Comparison of ENCODE assay signal across 16 cellular contexts in genomic region chr17:50165466-50165865, GRCh38. TPM values are rescaled to one million over a fixed set of nuclear protein-coding genes. Genes with fewer than 3 reads are reported as not detected.
DNase-seq lines count a peak whose midpoint lies in the region; ATAC-seq, FAIRE-seq and TF ChIP-seq lines count a peak whose summit lies in the region.
"Had no signal": no experiment of that assay in that cellular context is flagged by ENCODE, and none has a peak within 500 bp of the region (broad histone marks: within the 10 kb centered on the region; RNA-seq: fewer than 3 reads in every experiment).

No MANE protein-coding gene starts in this region.

- H3K27ac Mint-ChIP-seq in progenitor cell of endocrine pancreas, result peak overlapping the region; percentile 11
- no peak overlapping the region for H3K27ac Mint-ChIP-seq in activated T-helper 17 cell treated with anti-CD3 and anti-CD28 coated beads, Interleukin-2, amount 50 U/mL, for 72 hours
- no peak overlapping the region for H3K27ac Mint-ChIP-seq in activated CD8-positive, alpha-beta memory T cell treated with anti-CD3 and anti-CD28 coated beads, Interleukin-2, amount 10 ng/mL, durations not matched to agents 7 days and 5 days

- H3K4me3 ChIP-seq in right lobe of liver (no peak overlapping the region), HepG2 (replicated peaks in 1 of 3; ENCODE audit: insufficient read depth in 1 of 3, low read depth in 2 of 3, low read length in 3 of 3) (no peak overlapping the region), right atrium auricular region (peak overlapping the region in 1 of 2 donors; percentile 48), vagina (peak overlapping the region in 1 of 2 donors; percentile 28)

- CTCF ChIA-PET in HepG2 (lab: Yijun Ruan, JAX; ENCODE audit: low intra/inter-chr PET ratio, low total read pairs), result no interaction called here
- CTCF ChIA-PET in activated CD8-positive, alpha-beta memory T cell treated with anti-CD3 and anti-CD28 coated beads, Interleukin-2, amount 10 ng/mL, durations not matched to agents 7 days and 5 days (lab: Charles Lee), result interaction anchor here (0.8 to 2.8 kb wide), 10 partner anchors 11 to 354 kb away, joined by 3 to 10 read pairs (median 4); partner anchors contain the start of gene PDK2

- TF ChIP-seq POLR2A in right lobe of liver (IDR thresholded peaks at IDR 0.05) (no peak), HepG2 (IDR thresholded peaks at IDR 0.05; ENCODE audit: insufficient read depth in 1 of 2, low read depth in 2 of 2, low read length in 2 of 2) (no peak), vagina (IDR thresholded peaks at IDR 0.05) (no peak)

- H3K36me3 Mint-ChIP-seq in progenitor cell of endocrine pancreas (ENCODE audit: insufficient read depth), result no peaks in the 10 kb centered on the region
- no peaks in the 10 kb centered on the region for H3K36me3 Mint-ChIP-seq in activated T-helper 17 cell treated with anti-CD3 and anti-CD28 coated beads, Interleukin-2, amount 50 U/mL, for 72 hours (ENCODE audit: low read depth)
- no peaks in the 10 kb centered on the region for H3K36me3 Mint-ChIP-seq in activated CD8-positive, alpha-beta memory T cell treated with anti-CD3 and anti-CD28 coated beads, Interleukin-2, amount 10 ng/mL, durations not matched to agents 7 days and 5 days

- TF ChIP-seq RAD21 in HepG2 (CRISPR knock-in tag; IDR thresholded peaks at IDR 0.05), result no peak

- no peaks in the 10 kb centered on the region for H3K79me2 ChIP-seq in HepG2 (ENCODE audit: insufficient read depth, low read length)

- H3K4me1 Mint-ChIP-seq in progenitor cell of endocrine pancreas (ENCODE audit: low read depth), result peaks cover 7% of the 10 kb centered on the region
- H3K4me1 Mint-ChIP-seq in activated T-helper 17 cell treated with anti-CD3 and anti-CD28 coated beads, Interleukin-2, amount 50 U/mL, for 72 hours, result peaks cover 29% of the 10 kb centered on the region
- H3K4me1 Mint-ChIP-seq in activated CD8-positive, alpha-beta memory T cell treated with anti-CD3 and anti-CD28 coated beads, Interleukin-2, amount 10 ng/mL, durations not matched to agents 7 days and 5 days, result peaks cover 31% of the 10 kb centered on the region

- TF ChIP-seq EP300 in HepG2 (IDR thresholded peaks at IDR 0.05; ENCODE audit: low read depth in 2 of 2, low read length in 2 of 2) (no peak), HepG2 (CRISPR knock-in tag; IDR thresholded peaks at IDR 0.05; ENCODE audit: borderline replicate concordance) (no peak)

- no peak for ATAC-seq in right lobe of liver
- no peak for ATAC-seq in HepG2
- ATAC-seq in activated T-helper 17 cell treated with anti-CD3 and anti-CD28 coated beads, Interleukin-2, amount 50 U/mL, for 72 hours (replicated peaks), result no peak
- no peak for ATAC-seq in activated CD8-positive, alpha-beta memory T cell treated with anti-CD3 and anti-CD28 coated beads, Interleukin-2, amount 10 ng/mL, durations not matched to agents 7 days and 5 days

- H3K36me3 ChIP-seq in right lobe of liver (no peaks in the 10 kb centered on the region), HepG2 (replicated peaks in 1 of 2; ENCODE audit: control insufficient read depth in 1 of 2, insufficient read depth in 2 of 2, low read length in 2 of 2) (no peaks in the 10 kb centered on the region), right atrium auricular region (no peaks in the 10 kb centered on the region), vagina (no peaks in the 10 kb centered on the region)
- H3K36me3 ChIP-seq: brain microvascular endothelial cell had no signal

- no peaks in the 10 kb centered on the region for H3K27me3 ChIP-seq in right lobe of liver
- H3K27me3 ChIP-seq in HepG2 (ENCODE audit: control insufficient read depth in 1 of 2, insufficient read depth in 2 of 2, low read length in 2 of 2), result peaks cover 11 to 67% of the 10 kb centered on the region in 2 experiments; a peak in 3 of 5 replicates
- no peaks in the 10 kb centered on the region for H3K27me3 ChIP-seq in right atrium auricular region
- H3K27me3 ChIP-seq in vagina, result no peaks in the 10 kb centered on the region
- H3K27me3 ChIP-seq: brain microvascular endothelial cell had no signal

- DNase-seq in right lobe of liver, result peak in 2 of 3 donors; percentile 14 to 33
- DNase-seq in HepG2 (ENCODE audit: low spot score), result no peak
- no peak for DNase-seq in right atrium auricular region (ENCODE audit: low spot score)
- DNase-seq in progenitor cell of endocrine pancreas (ENCODE audit: low spot score, unreplicated experiment), result no peak
- no peak for DNase-seq in vagina (ENCODE audit: extremely low spot score in 2 of 2)
- DNase-seq in activated CD8-positive, alpha-beta memory T cell treated with anti-CD3 and anti-CD28 coated beads, Interleukin-2, amount 10 ng/mL, durations not matched to agents 7 days and 5 days, result no peak
- no peak for DNase-seq in GM13977 (ENCODE audit: low spot score)
- DNase-seq: activated naive CD4-positive, alpha-beta T cell treated with Interleukin-2 at 50 U/mL for 16 hours; brain microvascular endothelial cell; COR-L47; effector CD4-positive, alpha-beta T cell; NCI-H2081; NCI-H526 treated with DMSO at 0.1 percent for 48 hours; SK-N-SH; small intestine had no signal

- in situ Hi-C loops in HepG2 (cut with HindIII; ENCODE audit: extremely low pct_ligation_motif_present, low pct_unique_long_range_greater_than_20kb) (no loop called here), GM13977 (cut with MboI; ENCODE audit: low pct_unique_long_range_greater_than_20kb, low sequenced_read_pairs, unreplicated experiment) (no loop called here)

- H3K9me3 ChIP-seq in right lobe of liver (no peaks in the 10 kb centered on the region), HepG2 (ENCODE audit: low read length) (no peaks in the 10 kb centered on the region), right atrium auricular region (no peaks in the 10 kb centered on the region), vagina (no peaks in the 10 kb centered on the region)
- H3K9me3 ChIP-seq: SK-N-SH had no signal

- no peaks in the 10 kb centered on the region for H3K9me3 Mint-ChIP-seq in progenitor cell of endocrine pancreas (ENCODE audit: low read depth)
- H3K9me3 Mint-ChIP-seq in activated T-helper 17 cell treated with anti-CD3 and anti-CD28 coated beads, Interleukin-2, amount 50 U/mL, for 72 hours, result no peaks in the 10 kb centered on the region
- no peaks in the 10 kb centered on the region for H3K9me3 Mint-ChIP-seq in activated CD8-positive, alpha-beta memory T cell treated with anti-CD3 and anti-CD28 coated beads, Interleukin-2, amount 10 ng/mL, durations not matched to agents 7 days and 5 days (ENCODE audit: low read depth)

- no TSS peak for BruUV-seq in HepG2 (replicated peaks; lab: Mats Ljungman, UMichigan)

- FAIRE-seq in HepG2 (lab: Jason Lieb, UNC), result no peak
- FAIRE-seq: small intestine had no signal

- no peak overlapping the region for H3K4me2 ChIP-seq in HepG2 (ENCODE audit: low read depth, low read length)
- H3K4me2 ChIP-seq: SK-N-SH had no signal

- intact Hi-C loops in right lobe of liver (cut with DNase I), result loop anchor here (10.0 kb wide), 1 partner anchor 51 kb away; no protein-coding TSS in a partner anchor
- intact Hi-C loops in HepG2 (cut with micrococcal nuclease; ENCODE audit: unreplicated experiment), result no loop called here
- intact Hi-C loops in vagina (cut with DNase I), result no loop called here

- no peak overlapping the region for H2AFZ ChIP-seq in HepG2 (ENCODE audit: low read length)

- H4K20me1 ChIP-seq in HepG2 (ENCODE audit: insufficient read depth, low read length), result no peaks in the 10 kb centered on the region

- no peak overlapping the region for H3K27ac ChIP-seq in right lobe of liver
- no peak overlapping the region for H3K27ac ChIP-seq in HepG2 (ENCODE audit: extremely low read length, insufficient read depth, low read length)
- peak overlapping the region; percentile 90 to 94 for H3K27ac ChIP-seq in right atrium auricular region
- H3K27ac ChIP-seq in vagina, result peak overlapping the region; percentile 69
- H3K27ac ChIP-seq: brain microvascular endothelial cell had no signal

- H3K4me3 Mint-ChIP-seq in progenitor cell of endocrine pancreas (ENCODE audit: low read depth), result no peak overlapping the region
- no peak overlapping the region for H3K4me3 Mint-ChIP-seq in activated T-helper 17 cell treated with anti-CD3 and anti-CD28 coated beads, Interleukin-2, amount 50 U/mL, for 72 hours
- no peak overlapping the region for H3K4me3 Mint-ChIP-seq in activated CD8-positive, alpha-beta memory T cell treated with anti-CD3 and anti-CD28 coated beads, Interleukin-2, amount 10 ng/mL, durations not matched to agents 7 days and 5 days

- peaks cover 32% of the 10 kb centered on the region for H3K27me3 Mint-ChIP-seq in progenitor cell of endocrine pancreas
- H3K27me3 Mint-ChIP-seq in activated T-helper 17 cell treated with anti-CD3 and anti-CD28 coated beads, Interleukin-2, amount 50 U/mL, for 72 hours, result no peaks in the 10 kb centered on the region
- peaks cover 4% of the 10 kb centered on the region for H3K27me3 Mint-ChIP-seq in activated CD8-positive, alpha-beta memory T cell treated with anti-CD3 and anti-CD28 coated beads, Interleukin-2, amount 10 ng/mL, durations not matched to agents 7 days and 5 days

- POLR2A ChIA-PET in HepG2 (lab: Yijun Ruan, JAX), result no interaction called here

- no peak overlapping the region for H3K9ac ChIP-seq in HepG2 (ENCODE audit: insufficient read depth, low read depth, low read length)
- H3K9ac ChIP-seq: SK-N-SH had no signal

- WGBS in right lobe of liver (ENCODE audit: insufficient coverage, low coverage, low lambda C conversion rate, missing lambda C conversion rate), result 87% methylated on average over 3 of the region's 3 CpGs
- WGBS in HepG2 (ENCODE audit: low lambda C conversion rate), result 11% methylated on average over 3 of the region's 3 CpGs

- no peak for TF ChIP-seq CTCF in right lobe of liver (IDR thresholded peaks at IDR 0.05)
- TF ChIP-seq CTCF in HepG2 (CRISPR knock-in tag; IDR thresholded peaks at IDR 0.05), result no peak
- TF ChIP-seq CTCF in right atrium auricular region (IDR thresholded peaks at IDR 0.05), result no peak
- TF ChIP-seq CTCF in progenitor cell of endocrine pancreas (IDR thresholded peaks at IDR 0.05; ENCODE audit: unreplicated experiment), result no peak
- no peak for TF ChIP-seq CTCF in vagina (IDR thresholded peaks at IDR 0.05)
- TF ChIP-seq CTCF in GM13977 (IDR thresholded peaks at IDR 0.05; ENCODE audit: extremely low read depth, insufficient read depth, missing control alignments), result no peak

- H3K4me1 ChIP-seq in right lobe of liver, result peaks cover 0 to 4% (median 2%) of the 10 kb centered on the region in 4 donors
- peaks cover 15% of the 10 kb centered on the region for H3K4me1 ChIP-seq in HepG2 (ENCODE audit: insufficient read depth, low read length)
- peaks cover 0 to 60% of the 10 kb centered on the region in 2 donors for H3K4me1 ChIP-seq in right atrium auricular region
- H3K4me1 ChIP-seq in vagina, result peaks cover 22% of the 10 kb centered on the region

RNA-seq across cellular contexts. Expression of gene SGCA, which starts 0.3 kb away (rescaled TPM):
- 1 to 10 TPM in 4 of 6 experiments, under 1 TPM in 2; 0.48 to 2.8 (median 1.6) TPM for total RNA-seq in right lobe of liver
- not detected in 2 replicates for total RNA-seq in HepG2 (2016; rRNA removed; fragmentation: Illumina TruSeq; extraction: Trizol)
- total RNA-seq in HepG2 (2016; cell fraction: cytosol; rRNA removed; fragmentation: Illumina TruSeq; extraction: Trizol; ENCODE audit: low read depth), result not detected in 2 replicates
- not detected in 2 replicates for total RNA-seq in HepG2 (2016; cell fraction: insoluble cytoplasmic fraction; rRNA removed; fragmentation: Illumina TruSeq; extraction: Trizol)
- not detected in 2 replicates for total RNA-seq in HepG2 (2016; cell fraction: membrane; rRNA removed; fragmentation: Illumina TruSeq; extraction: Trizol)
- not detected in 2 replicates for total RNA-seq in HepG2 (2016; cell fraction: nucleus; rRNA removed; fragmentation: Illumina TruSeq; extraction: Trizol)
- not detected in 2 replicates for polyA plus RNA-seq in HepG2 (2011; rRNA removed)
- polyA plus RNA-seq in HepG2 (2011; cell fraction: cytosol; rRNA removed), result not detected in 2 replicates
- 0.42 TPM in 1 of 2 replicates, not detected in the other for polyA plus RNA-seq in HepG2 (2011; cell fraction: nucleus; rRNA removed)
- polyA plus RNA-seq in HepG2 (2012), result not detected in 2 replicates
- not detected in 2 replicates for polyA plus RNA-seq in HepG2 (2016; cell fraction: cytosol; fragmentation: Illumina TruSeq; extraction: Trizol; ENCODE audit: low read depth)
- polyA plus RNA-seq in HepG2 (2016; cell fraction: insoluble cytoplasmic fraction; fragmentation: Illumina TruSeq; extraction: Trizol; ENCODE audit: low read depth), result not detected in 2 replicates
- polyA plus RNA-seq in HepG2 (2016; cell fraction: membrane; fragmentation: Illumina TruSeq; extraction: Trizol; ENCODE audit: low read depth), result not detected in 2 replicates
- not detected in 2 replicates for polyA plus RNA-seq in HepG2 (2016; cell fraction: nucleus; fragmentation: Illumina TruSeq; extraction: Trizol; ENCODE audit: insufficient read depth, low read depth)
- 0.19 TPM in 1 of 2 replicates, not detected in the other for polyA minus RNA-seq in HepG2 (2011; rRNA and poly(A)+ RNA removed; ENCODE audit: low replicate concordance)
- not detected in 2 replicates for polyA minus RNA-seq in HepG2 (2011; cell fraction: cytosol; rRNA and poly(A)+ RNA removed)
- not detected in 2 replicates for polyA minus RNA-seq in HepG2 (2011; cell fraction: nucleus; rRNA and poly(A)+ RNA removed)
- total RNA-seq in right atrium auricular region, result 100 to 1,000 TPM; 120 to 207 TPM
- total RNA-seq in progenitor cell of endocrine pancreas, result not detected in 2 replicates
- 2.2 TPM for total RNA-seq in vagina
- not detected for total RNA-seq in activated T-helper 17 cell treated with anti-CD3 and anti-CD28 coated beads, Interleukin-2, amount 50 U/mL, for 72 hours
- under 1 TPM in 1 of 2 experiments, not detected in 1; 0.23 TPM for total RNA-seq in activated CD8-positive, alpha-beta memory T cell treated with anti-CD3 and anti-CD28 coated beads, Interleukin-2, amount 10 ng/mL, durations not matched to agents 7 days and 5 days
- polyA plus RNA-seq: SK-N-SH had no signal

RNA-seq across cellular contexts. Expression of gene PPP1R9B, which starts 15.0 kb away (rescaled TPM):
- total RNA-seq in right lobe of liver, result 10 to 100 TPM in 5 of 6 experiments, 1 to 10 TPM in 1; 9.9 to 18.1 (median 12.0) TPM
- 11.0 and 15.8 TPM in 2 replicates for total RNA-seq in HepG2 (2016; rRNA removed; fragmentation: Illumina TruSeq; extraction: Trizol)
- total RNA-seq in HepG2 (2016; cell fraction: cytosol; rRNA removed; fragmentation: Illumina TruSeq; extraction: Trizol; ENCODE audit: low read depth), result 1.3 and 1.6 TPM in 2 replicates
- total RNA-seq in HepG2 (2016; cell fraction: insoluble cytoplasmic fraction; rRNA removed; fragmentation: Illumina TruSeq; extraction: Trizol), result 8.3 and 16.2 TPM in 2 replicates
- 7.0 and 7.3 TPM in 2 replicates for total RNA-seq in HepG2 (2016; cell fraction: membrane; rRNA removed; fragmentation: Illumina TruSeq; extraction: Trizol)
- 10.9 and 13.5 TPM in 2 replicates for total RNA-seq in HepG2 (2016; cell fraction: nucleus; rRNA removed; fragmentation: Illumina TruSeq; extraction: Trizol)
- polyA plus RNA-seq in HepG2 (2011; rRNA removed), result 8.7 and 9.4 TPM in 2 replicates
- 7.4 and 9.0 TPM in 2 replicates for polyA plus RNA-seq in HepG2 (2011; cell fraction: cytosol; rRNA removed)
- 13.1 and 16.4 TPM in 2 replicates for polyA plus RNA-seq in HepG2 (2011; cell fraction: nucleus; rRNA removed)
- 9.8 and 11.6 TPM in 2 replicates for polyA plus RNA-seq in HepG2 (2012)
- polyA plus RNA-seq in HepG2 (2016; cell fraction: cytosol; fragmentation: Illumina TruSeq; extraction: Trizol; ENCODE audit: low read depth), result 1.2 and 1.4 TPM in 2 replicates
- 14.2 and 17.2 TPM in 2 replicates for polyA plus RNA-seq in HepG2 (2016; cell fraction: insoluble cytoplasmic fraction; fragmentation: Illumina TruSeq; extraction: Trizol; ENCODE audit: low read depth)
- 7.2 TPM in 2 replicates for polyA plus RNA-seq in HepG2 (2016; cell fraction: membrane; fragmentation: Illumina TruSeq; extraction: Trizol; ENCODE audit: low read depth)
- polyA plus RNA-seq in HepG2 (2016; cell fraction: nucleus; fragmentation: Illumina TruSeq; extraction: Trizol; ENCODE audit: insufficient read depth, low read depth), result 35.0 and 35.2 TPM in 2 replicates
- 15.4 and 32.3 TPM in 2 replicates for polyA minus RNA-seq in HepG2 (2011; rRNA and poly(A)+ RNA removed; ENCODE audit: low replicate concordance)
- 7.3 and 11.8 TPM in 2 replicates for polyA minus RNA-seq in HepG2 (2011; cell fraction: cytosol; rRNA and poly(A)+ RNA removed)
- 7.8 and 9.3 TPM in 2 replicates for polyA minus RNA-seq in HepG2 (2011; cell fraction: nucleus; rRNA and poly(A)+ RNA removed)
- 10 to 100 TPM; 16.9 to 24.2 TPM for total RNA-seq in right atrium auricular region
- 34.3 and 35.7 TPM in 2 replicates for total RNA-seq in progenitor cell of endocrine pancreas
- 37.6 TPM for total RNA-seq in vagina
- total RNA-seq in activated T-helper 17 cell treated with anti-CD3 and anti-CD28 coated beads, Interleukin-2, amount 50 U/mL, for 72 hours, result 10 to 100 TPM; 73.6 to 89.2 TPM
- 100 to 1,000 TPM; 108 to 121 TPM for total RNA-seq in activated CD8-positive, alpha-beta memory T cell treated with anti-CD3 and anti-CD28 coated beads, Interleukin-2, amount 10 ng/mL, durations not matched to agents 7 days and 5 days

RNA-seq across cellular contexts. Expression of gene SAMD14, which starts 35.5 kb away (rescaled TPM):
- 1 to 10 TPM in 2 of 6 experiments, under 1 TPM in 3, not detected in 1; 0.50 to 3.8 (median 0.77) TPM for total RNA-seq in right lobe of liver
- total RNA-seq in HepG2 (2016; rRNA removed; fragmentation: Illumina TruSeq; extraction: Trizol), result 0.07 TPM in 1 of 2 replicates, not detected in the other
- 0.18 and 0.20 TPM in 2 replicates for total RNA-seq in HepG2 (2016; cell fraction: cytosol; rRNA removed; fragmentation: Illumina TruSeq; extraction: Trizol; ENCODE audit: low read depth)
- 0.04 TPM in 1 of 2 replicates, not detected in the other for total RNA-seq in HepG2 (2016; cell fraction: insoluble cytoplasmic fraction; rRNA removed; fragmentation: Illumina TruSeq; extraction: Trizol)
- total RNA-seq in HepG2 (2016; cell fraction: membrane; rRNA removed; fragmentation: Illumina TruSeq; extraction: Trizol), result 0.09 and 0.14 TPM in 2 replicates
- total RNA-seq in HepG2 (2016; cell fraction: nucleus; rRNA removed; fragmentation: Illumina TruSeq; extraction: Trizol), result 0.09 TPM in 2 replicates
- 0.22 TPM in 1 of 2 replicates, not detected in the other for polyA plus RNA-seq in HepG2 (2011; rRNA removed)
- 0.01 and 0.04 TPM in 2 replicates for polyA plus RNA-seq in HepG2 (2011; cell fraction: cytosol; rRNA removed)
- polyA plus RNA-seq in HepG2 (2011; cell fraction: nucleus; rRNA removed), result 0.24 and 0.29 TPM in 2 replicates
- polyA plus RNA-seq in HepG2 (2012), result 0.08 and 0.11 TPM in 2 replicates
- polyA plus RNA-seq in HepG2 (2016; cell fraction: cytosol; fragmentation: Illumina TruSeq; extraction: Trizol; ENCODE audit: low read depth), result not detected in 2 replicates
- 0.16 TPM in 1 of 2 replicates, not detected in the other for polyA plus RNA-seq in HepG2 (2016; cell fraction: insoluble cytoplasmic fraction; fragmentation: Illumina TruSeq; extraction: Trizol; ENCODE audit: low read depth)
- 0.19 TPM in 2 replicates for polyA plus RNA-seq in HepG2 (2016; cell fraction: membrane; fragmentation: Illumina TruSeq; extraction: Trizol; ENCODE audit: low read depth)
- polyA plus RNA-seq in HepG2 (2016; cell fraction: nucleus; fragmentation: Illumina TruSeq; extraction: Trizol; ENCODE audit: insufficient read depth, low read depth), result 0.53 TPM in 1 of 2 replicates, not detected in the other
- polyA minus RNA-seq in HepG2 (2011; rRNA and poly(A)+ RNA removed; ENCODE audit: low replicate concordance), result 0.28 and 0.30 TPM in 2 replicates
- 0.09 and 0.20 TPM in 2 replicates for polyA minus RNA-seq in HepG2 (2011; cell fraction: cytosol; rRNA and poly(A)+ RNA removed)
- 0.39 and 0.99 TPM in 2 replicates for polyA minus RNA-seq in HepG2 (2011; cell fraction: nucleus; rRNA and poly(A)+ RNA removed)
- 1 to 10 TPM in 1 of 2 donors, under 1 TPM in 1; 0.78 to 1.1 TPM for total RNA-seq in right atrium auricular region
- 6.0 and 7.7 TPM in 2 replicates for total RNA-seq in progenitor cell of endocrine pancreas
- total RNA-seq in vagina, result 4.4 TPM
- 1 to 10 TPM in 1 of 2 donors, under 1 TPM in 1; 0.84 to 6.9 TPM for total RNA-seq in activated T-helper 17 cell treated with anti-CD3 and anti-CD28 coated beads, Interleukin-2, amount 50 U/mL, for 72 hours
- 1 to 10 TPM in 1 of 2 experiments, under 1 TPM in 1; 0.35 to 1.1 TPM for total RNA-seq in activated CD8-positive, alpha-beta memory T cell treated with anti-CD3 and anti-CD28 coated beads, Interleukin-2, amount 10 ng/mL, durations not matched to agents 7 days and 5 days

RNA-seq across cellular contexts. Expression of gene COL1A1, which starts 36.0 kb away (rescaled TPM):
- total RNA-seq in right lobe of liver (100 to 1,000 TPM in 1 of 6 experiments, 10 to 100 TPM in 4, 1 to 10 TPM in 1; 9.3 to 109 (median 34.7) TPM), HepG2 (2016; rRNA removed; fragmentation: Illumina TruSeq; extraction: Trizol) (0.17 TPM in 1 of 2 replicates, not detected in the other), right atrium auricular region (100 to 1,000 TPM in 1 of 2 donors, 10 to 100 TPM in 1; 19.8 to 180 TPM), progenitor cell of endocrine pancreas (26.7 and 38.4 TPM in 2 replicates), vagina (171 TPM)
- total RNA-seq in HepG2 (2016; cell fraction: cytosol; rRNA removed; fragmentation: Illumina TruSeq; extraction: Trizol; ENCODE audit: low read depth), result not detected in 2 replicates
- total RNA-seq in HepG2 (2016; cell fraction: insoluble cytoplasmic fraction; rRNA removed; fragmentation: Illumina TruSeq; extraction: Trizol), result 0.03 and 0.06 TPM in 2 replicates
- 0.09 and 0.24 TPM in 2 replicates for total RNA-seq in HepG2 (2016; cell fraction: membrane; rRNA removed; fragmentation: Illumina TruSeq; extraction: Trizol)
- total RNA-seq in HepG2 (2016; cell fraction: nucleus; rRNA removed; fragmentation: Illumina TruSeq; extraction: Trizol), result 0.68 and 0.72 TPM in 2 replicates
- polyA plus RNA-seq in HepG2 (2011; rRNA removed), result 0.05 and 0.14 TPM in 2 replicates
- 0.01 TPM in 1 of 2 replicates, not detected in the other for polyA plus RNA-seq in HepG2 (2011; cell fraction: cytosol; rRNA removed)
- 1.7 and 2.5 TPM in 2 replicates for polyA plus RNA-seq in HepG2 (2011; cell fraction: nucleus; rRNA removed)
- polyA plus RNA-seq in HepG2 (2012), result 0.19 TPM in 2 replicates
- 0.03 TPM in 1 of 2 replicates, not detected in the other for polyA plus RNA-seq in HepG2 (2016; cell fraction: cytosol; fragmentation: Illumina TruSeq; extraction: Trizol; ENCODE audit: low read depth)
- 0.07 TPM in 1 of 2 replicates, not detected in the other for polyA plus RNA-seq in HepG2 (2016; cell fraction: insoluble cytoplasmic fraction; fragmentation: Illumina TruSeq; extraction: Trizol; ENCODE audit: low read depth)
- polyA plus RNA-seq in HepG2 (2016; cell fraction: membrane; fragmentation: Illumina TruSeq; extraction: Trizol; ENCODE audit: low read depth), result not detected in 2 replicates
- 1.00 and 2.8 TPM in 2 replicates for polyA plus RNA-seq in HepG2 (2016; cell fraction: nucleus; fragmentation: Illumina TruSeq; extraction: Trizol; ENCODE audit: insufficient read depth, low read depth)
- 35.8 TPM in 1 of 2 replicates, not detected in the other for polyA minus RNA-seq in HepG2 (2011; rRNA and poly(A)+ RNA removed; ENCODE audit: low replicate concordance)
- 0.70 and 0.79 TPM in 2 replicates for polyA minus RNA-seq in HepG2 (2011; cell fraction: cytosol; rRNA and poly(A)+ RNA removed)
- 0.52 and 1.2 TPM in 2 replicates for polyA minus RNA-seq in HepG2 (2011; cell fraction: nucleus; rRNA and poly(A)+ RNA removed)
- 1 to 10 TPM in 1 of 2 donors, under 1 TPM in 1; 0.37 to 1.9 TPM for total RNA-seq in activated T-helper 17 cell treated with anti-CD3 and anti-CD28 coated beads, Interleukin-2, amount 50 U/mL, for 72 hours
- total RNA-seq in activated CD8-positive, alpha-beta memory T cell treated with anti-CD3 and anti-CD28 coated beads, Interleukin-2, amount 10 ng/mL, durations not matched to agents 7 days and 5 days, result 1 to 10 TPM in 1 of 2 experiments, under 1 TPM in 1; 0.67 to 1.6 TPM

Comparison
In these comparisons a context has a peak if more than half of its experiments do, and no peak if none do; other contexts are left out.
1. DNase-seq: peak in right lobe of liver (2 of 3); none in HepG2 (single experiment), right atrium auricular region (single experiment), progenitor cell of endocrine pancreas (single experiment), vagina (0 of 2), activated CD8-positive, alpha-beta memory T cell treated with anti-CD3 and anti-CD28 coated beads, Interleukin-2, amount 10 ng/mL, durations not matched to agents 7 days and 5 days (single experiment) and GM13977 (single experiment).
2. intact Hi-C loops: an anchor here in right lobe of liver (10.0 kb wide); none called in HepG2 and vagina.
3. H3K27ac ChIP-seq: peak in right atrium auricular region (2 of 2) and vagina (single experiment); none in right lobe of liver (0 of 3) and HepG2 (single experiment).
4. RNA of gene SGCA, which starts 0.3 kb away (total RNA-seq): 120 to 207 TPM in right atrium auricular region; 2.2 TPM in vagina (single experiment), 0.48 to 2.8 TPM in right lobe of liver, 0.23 TPM in activated CD8-positive, alpha-beta memory T cell treated with anti-CD3 and anti-CD28 coated beads, Interleukin-2, amount 10 ng/mL, durations not matched to agents 7 days and 5 days, not detected in activated T-helper 17 cell treated with anti-CD3 and anti-CD28 coated beads, Interleukin-2, amount 50 U/mL, for 72 hours, not detected in HepG2 and not detected in progenitor cell of endocrine pancreas; every median in the first group is over 10 times any median in the second.